Comparison of ENCODE assay signal across 14 cellular contexts in genomic region chr1:3116560-3116959, GRCh38. TPM values are rescaled to one million over a fixed set of nuclear protein-coding genes. Genes with fewer than 3 reads are reported as not detected.
A peak's percentile ranks its signal among the peaks of the same experiment; 100 is the strongest.
DNase-seq lines count a peak whose midpoint lies in the region; ATAC-seq and TF ChIP-seq lines count a peak whose summit lies in the region.
"Had no signal": no experiment of that assay in that cellular context is flagged by ENCODE, and none has a peak within 500 bp of the region (broad histone marks: within the 10 kb centered on the region; RNA-seq: fewer than 3 reads in every experiment).

No MANE protein-coding gene starts in this region.

- peak overlapping the region; percentile 86 for H2BK15ac ChIP-seq in neuronal stem cell (ENCODE audit: low read length)

- intact Hi-C loops in ascending aorta (cut with DNase I) (no loop called here), head of caudate nucleus (cut with DNase I) (no loop called here)

- H3K4me2 ChIP-seq in neuronal stem cell (ENCODE audit: insufficient read depth, low read length, poor library complexity, severe bottlenecking) (no peak overlapping the region), GM23248 (ENCODE audit: unreplicated experiment) (no peak overlapping the region)

- H3K4me3 Mint-ChIP-seq in type B pancreatic cell = peak overlapping the region; percentile 61
- H3K4me3 Mint-ChIP-seq in activated T-cell treated with anti-CD3 and anti-CD28 coated beads, Interleukin-2, amount 50 U/mL, for 4 hours = no peak overlapping the region
- H3K4me3 Mint-ChIP-seq: B cell; CD4-positive, alpha-beta T cell had no signal

- no peaks in the 10 kb centered on the region for H3K9me3 Mint-ChIP-seq in type B pancreatic cell
- no peaks in the 10 kb centered on the region for H3K9me3 Mint-ChIP-seq in activated T-cell treated with anti-CD3 and anti-CD28 coated beads, Interleukin-2, amount 50 U/mL, for 4 hours
- H3K9me3 Mint-ChIP-seq: CD4-positive, alpha-beta T cell had no signal

- peak overlapping the region; percentile 69 for H2BK120ac ChIP-seq in neuronal stem cell (ENCODE audit: low read depth, low read length)

- no peaks in the 10 kb centered on the region for H3K79me2 ChIP-seq in GM23248 (ENCODE audit: insufficient read depth)

- H3F3A ChIP-seq in GM23248 (ENCODE audit: insufficient read depth) = no peaks in the 10 kb centered on the region

- no peaks in the 10 kb centered on the region for H3K36me3 ChIP-seq in ascending aorta
- peaks cover 0 to 5% of the 10 kb centered on the region in 2 donors for H3K36me3 ChIP-seq in neuronal stem cell (replicated peaks in 1 of 2; ENCODE audit: control insufficient read depth in 2 of 2, insufficient read depth in 2 of 2, low read length in 2 of 2)
- no peaks in the 10 kb centered on the region for H3K36me3 ChIP-seq in GM23248 (ENCODE audit: low read depth)

- H2BK12ac ChIP-seq in neuronal stem cell (ENCODE audit: low read length) = peak overlapping the region; percentile 18

- peak overlapping the region; percentile 88 for H4K91ac ChIP-seq in neuronal stem cell (ENCODE audit: low read depth, low read length, poor library complexity)

- in situ Hi-C loops in GM23248 (cut with MboI) = no loop called here

- H2AK5ac ChIP-seq in neuronal stem cell (ENCODE audit: low read depth, low read length) = peak overlapping the region; percentile 96

- H4K20me1 ChIP-seq in GM23248 (ENCODE audit: insufficient read depth) = no peaks in the 10 kb centered on the region

- H3K9ac ChIP-seq in neuronal stem cell (ENCODE audit: low read depth, low read length, poor library complexity) (no peak overlapping the region), GM23248 (no peak overlapping the region)

- peak overlapping the region in 1 of 2 donors; percentile 27 for H3K4me3 ChIP-seq in ascending aorta
- H3K4me3 ChIP-seq in coronary artery = peak overlapping the region; percentile 39
- H3K4me3 ChIP-seq in neuronal stem cell (ENCODE audit: low read length in 2 of 2) = no peak overlapping the region
- H3K4me3 ChIP-seq in GM23248 = no peak overlapping the region
- H3K4me3 ChIP-seq: GM12878 had no signal

- H3K27me3 ChIP-seq in ascending aorta = no peaks in the 10 kb centered on the region
- H3K27me3 ChIP-seq in neuronal stem cell (ENCODE audit: control insufficient read depth in 3 of 3, insufficient read depth in 3 of 3, low read depth in 1 of 3, low read length in 3 of 3) = peaks cover 0 to 16% (median 3%) of the 10 kb centered on the region in 3 experiments
- H3K27me3 ChIP-seq in GM23248 (replicated peaks; ENCODE audit: insufficient read depth) = no peaks in the 10 kb centered on the region

- peaks cover 14% of the 10 kb centered on the region for H3K27me3 Mint-ChIP-seq in type B pancreatic cell
- no peaks in the 10 kb centered on the region for H3K27me3 Mint-ChIP-seq in activated T-cell treated with anti-CD3 and anti-CD28 coated beads, Interleukin-2, amount 50 U/mL, for 4 hours (ENCODE audit: low read depth)
- H3K27me3 Mint-ChIP-seq: B cell; CD4-positive, alpha-beta T cell had no signal

- TF ChIP-seq CTCF in ascending aorta (IDR thresholded peaks at IDR 0.05) (no peak), coronary artery (IDR thresholded peaks at IDR 0.05) (no peak), type B pancreatic cell (conservative IDR thresholded peaks at IDR 0.05) (no peak)

- H3K18ac ChIP-seq in neuronal stem cell (ENCODE audit: low read length) = peak overlapping the region; percentile 91

- H2AFZ ChIP-seq in neuronal stem cell (ENCODE audit: low read length) (no peak overlapping the region), GM23248 (no peak overlapping the region)

- peaks cover 43% of the 10 kb centered on the region for H3K4me1 Mint-ChIP-seq in type B pancreatic cell (ENCODE audit: unreplicated experiment)
- no peaks in the 10 kb centered on the region for H3K4me1 Mint-ChIP-seq in activated T-cell treated with anti-CD3 and anti-CD28 coated beads, Interleukin-2, amount 50 U/mL, for 4 hours (ENCODE audit: low read depth)
- H3K4me1 Mint-ChIP-seq: B cell had no signal

- H3K27ac ChIP-seq in ascending aorta (peak overlapping the region; percentile 75 to 80), coronary artery (peak overlapping the region; percentile 60 to 82), neuronal stem cell (replicated peaks; ENCODE audit: low read length) (no peak overlapping the region), GM23248 (no peak overlapping the region)
- H3K27ac ChIP-seq: HL-60 had no signal

- H3K9me2 ChIP-seq in GM23248 (ENCODE audit: insufficient read depth) = no peaks in the 10 kb centered on the region

- ATAC-seq in activated T-cell treated with anti-CD3 and anti-CD28 coated beads, Interleukin-2, amount 50 U/mL, for 4 hours = no peak
- ATAC-seq: GM12878 had no signal

- H3K36me3 Mint-ChIP-seq in type B pancreatic cell = no peaks in the 10 kb centered on the region
- no peaks in the 10 kb centered on the region for H3K36me3 Mint-ChIP-seq in activated T-cell treated with anti-CD3 and anti-CD28 coated beads, Interleukin-2, amount 50 U/mL, for 4 hours (ENCODE audit: insufficient read depth)

- peak overlapping the region; percentile 62 for H3K23ac ChIP-seq in neuronal stem cell (ENCODE audit: low read depth, low read length, poor library complexity)

- H3K14ac ChIP-seq in neuronal stem cell (ENCODE audit: low read length) = peak overlapping the region; percentile 75

- DNase-seq in ascending aorta (ENCODE audit: low spot score in 2 of 2) (no peak), coronary artery (ENCODE audit: low spot score) (no peak), neuronal stem cell (ENCODE audit: low spot score) (no peak), type B pancreatic cell (ENCODE audit: extremely low spot score, unreplicated experiment) (no peak), head of caudate nucleus (no peak), GM23248 (no peak)
- DNase-seq in activated T-cell treated with anti-CD3 and anti-CD28 coated beads, Interleukin-2, amount 50 U/mL, for 4 hours = no peak
- DNase-seq: C1 segment of cervical spinal cord; CD4-positive, alpha-beta T cell; DMS79; H7 had no signal

- no CpG with 5 or more reads among the region's 13 CpGs for WGBS in neuronal stem cell (ENCODE audit: extremely low coverage in 2 of 2, insufficient read length in 2 of 2, insufficient replicate concordance in 1 of 2), 2 donors
- WGBS in GM23248 (ENCODE audit: low coverage in 1 of 2, low lambda C conversion rate in 2 of 2, missing lambda C conversion rate in 2 of 2), 2 experiments = 66 to 72% methylated on average over 9 to 13 of the region's 13 CpGs

- peaks cover 22% of the 10 kb centered on the region for H3K79me1 ChIP-seq in neuronal stem cell (ENCODE audit: low read depth, low read length)

- H4K8ac ChIP-seq in neuronal stem cell (ENCODE audit: low read depth, low read length) = peak overlapping the region; percentile 26

- H2BK5ac ChIP-seq in neuronal stem cell (ENCODE audit: low read length) = peak overlapping the region; percentile 67

- H3K4me1 ChIP-seq in ascending aorta = peaks cover 49 to 97% of the 10 kb centered on the region in 2 donors
- peaks cover 11 to 65% of the 10 kb centered on the region in 2 donors for H3K4me1 ChIP-seq in neuronal stem cell (ENCODE audit: control insufficient read depth in 2 of 2, insufficient read depth in 1 of 2, low read depth in 1 of 2, low read length in 2 of 2)
- no peaks in the 10 kb centered on the region for H3K4me1 ChIP-seq in GM23248 (ENCODE audit: insufficient read depth)

- H3K4ac ChIP-seq in neuronal stem cell (ENCODE audit: low read length) = peak overlapping the region; percentile 91

- peak overlapping the region; percentile 57 for H3K27ac Mint-ChIP-seq in type B pancreatic cell
- H3K27ac Mint-ChIP-seq: B cell; CD4-positive, alpha-beta T cell had no signal

- H3K9me3 ChIP-seq in ascending aorta (no peaks in the 10 kb centered on the region), neuronal stem cell (replicated peaks in 1 of 2; ENCODE audit: control insufficient read depth in 2 of 2, insufficient read depth in 1 of 2, low read depth in 1 of 2, low read length in 2 of 2) (peaks cover 0 to 7% of the 10 kb centered on the region in 2 donors), GM23248 (ENCODE audit: low read depth) (no peaks in the 10 kb centered on the region)

RNA-seq across cellular contexts. Expression of gene PRDM16, which starts 47.6 kb away (rescaled TPM):
- total RNA-seq in ascending aorta (84.2 TPM), type B pancreatic cell (ENCODE audit: low replicate concordance) (10.3 and 23.6 TPM in 2 replicates)
- 7.9 TPM for polyA plus RNA-seq in neuronal stem cell (2013, experiment 1 of 2)
- 7.6 TPM for polyA plus RNA-seq in neuronal stem cell (2013, experiment 2 of 2)
- not detected in 2 replicates for total RNA-seq in GM23248 (2014; rRNA removed; shearing (Covaris generic))
- 0.18 TPM in 1 of 2 replicates, not detected in the other for polyA plus RNA-seq in GM23248 (2016; fragmentation: Nextera tagmentation; extraction: Ambion mirVana)
- total RNA-seq in activated T-cell treated with anti-CD3 and anti-CD28 coated beads, Interleukin-2, amount 50 U/mL, for 4 hours = under 1 TPM in 2 of 3 donors, not detected in 1; 0.05 to 0.22 TPM
- total RNA-seq: CD4-positive, alpha-beta T cell had no signal
- polyA plus RNA-seq: GM12878 had no signal

Comparison
In these comparisons a context has a peak if more than half of its experiments do, and no peak if none do; other contexts are left out.
1. H3K27ac ChIP-seq: peak in ascending aorta (2 of 2) and coronary artery (2 of 2); none in neuronal stem cell (single experiment) and GM23248 (single experiment).